ENCODE assay signal across 8 cellular contexts in the genomic region with DNA sequence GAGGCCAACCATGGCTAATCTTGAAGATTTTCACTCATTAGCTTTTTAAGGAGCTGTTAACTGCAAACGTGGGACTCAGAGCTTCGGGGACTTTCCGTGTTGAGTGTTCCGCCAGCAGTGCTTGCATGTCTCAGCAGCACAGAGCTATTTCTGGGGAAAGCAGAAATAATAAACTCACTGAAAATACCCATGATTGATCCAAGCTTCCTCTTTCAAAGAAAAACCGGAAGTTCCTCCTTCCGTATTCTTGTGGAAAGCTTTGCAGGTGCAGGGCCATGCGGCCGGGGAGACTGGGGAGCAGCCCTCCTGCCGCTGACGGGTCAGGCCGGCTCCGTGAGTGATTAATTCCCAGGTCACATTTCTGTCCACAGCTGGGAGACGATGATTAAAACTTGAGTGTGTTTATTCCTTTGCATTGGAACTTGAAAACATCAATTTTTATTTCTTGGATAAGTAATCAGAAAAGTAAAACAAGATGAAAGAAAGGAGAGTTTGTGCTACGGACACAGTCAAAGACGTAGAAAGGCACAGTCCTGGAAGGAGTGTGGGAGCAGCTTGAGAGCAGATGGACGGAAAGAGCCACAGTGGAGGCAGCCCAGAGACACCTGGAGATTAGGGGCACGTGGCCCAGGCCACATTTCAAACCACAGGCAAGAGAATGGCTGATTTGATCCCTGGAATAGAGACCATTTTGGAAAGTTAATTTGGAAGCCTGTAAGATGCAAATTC. TPM values are rescaled to one million over a fixed set of nuclear protein-coding genes. Genes with fewer than 3 reads are reported as not detected.
DNase-seq lines count a peak whose midpoint lies in the region; ATAC-seq lines count a peak whose summit lies in the region.

No MANE protein-coding gene starts in this region.

- peaks cover 0 to 23% (median 0%) of the 10 kb centered on the region in 11 experiments; a peak in 6 of 22 replicates for H4K20me1 ChIP-seq in BLaER1 treated with 17β-estradiol and CSF1 and Interleukin-3, amounts not matched to agents 10 nM and 100 nM

- H3K4me1 Mint-ChIP-seq in immature natural killer cell, result peaks cover 7 to 11% of the 10 kb centered on the region in 2 donors

- H3K27ac Mint-ChIP-seq in immature natural killer cell, result no peak overlapping the region

- H3K36me3 Mint-ChIP-seq in immature natural killer cell, result no peaks in the 10 kb centered on the region

- peak overlapping the region; percentile 27 to 68 (median 50); a peak in 17 of 22 replicates for H3K27ac ChIP-seq in BLaER1 treated with 17β-estradiol and CSF1 and Interleukin-3, amounts not matched to agents 10 nM and 100 nM

- H3K9ac ChIP-seq in BLaER1 treated with 17β-estradiol and CSF1 and Interleukin-3, amounts not matched to agents 10 nM and 100 nM, result peak overlapping the region in 10 of 11 experiments; percentile 10 to 59 (median 28); a peak in 13 of 22 replicates

- ATAC-seq in GM19438 (IDR thresholded peaks at IDR 0.05; ENCODE audit: low read depth, unreplicated experiment) (peak; percentile 74), HG03442 (IDR thresholded peaks at IDR 0.05; ENCODE audit: unreplicated experiment) (peak; percentile 82)

- peaks cover 42 to 63% (median 50%) of the 10 kb centered on the region in 10 experiments for H3K4me1 ChIP-seq in BLaER1 treated with 17β-estradiol and CSF1 and Interleukin-3, amounts not matched to agents 10 nM and 100 nM

- peak overlapping the region; percentile 79 to 94 (median 90) for H3K4me2 ChIP-seq in BLaER1 treated with 17β-estradiol and CSF1 and Interleukin-3, amounts not matched to agents 10 nM and 100 nM

- H3K27me3 ChIP-seq in BLaER1 treated with 17β-estradiol and CSF1 and Interleukin-3, amounts not matched to agents 10 nM and 100 nM, result peaks cover 0 to 55% (median 14%) of the 10 kb centered on the region in 11 experiments; a peak in 18 of 22 replicates

- H3K9me3 ChIP-seq in BLaER1 treated with 17β-estradiol and CSF1 and Interleukin-3, amounts not matched to agents 10 nM and 100 nM (replicated peaks in 1 of 11), result peaks cover 0 to 2% (median under 1%) of the 10 kb centered on the region in 11 experiments; a peak in 12 of 22 replicates

- H3K9me3 Mint-ChIP-seq in immature natural killer cell, result peaks cover 0 to 2% (median 0%) of the 10 kb centered on the region in 6 donors

- DNase-seq in dermis microvascular lymphatic vessel endothelial cell (ENCODE audit: low read depth in 2 of 2), result peak; percentile 28 to 76
- no peak for DNase-seq in NCI-H1105 treated with DMSO at 0.1 percent for 48 hours (lab: John Stamatoyannopoulos, UW)
- DNase-seq in NCI-H2107 treated with DMSO at 0.1 percent for 48 hours (lab: John Stamatoyannopoulos, UW; ENCODE audit: unreplicated experiment), result no peak
- DNase-seq in activated CD4-positive, alpha-beta T cell treated with anti-CD3 and anti-CD28 coated beads, Interleukin-2, amount 50 U/mL, for 1 hour, result no peak
- no peak for DNase-seq in immature natural killer cell

- H3K4me3 ChIP-seq in BLaER1 treated with 17β-estradiol and CSF1 and Interleukin-3, amounts not matched to agents 10 nM and 100 nM, result peak overlapping the region in 9 of 10 experiments; percentile 7 to 38 (median 23); a peak in 7 of 20 replicates

- H3K27me3 Mint-ChIP-seq in immature natural killer cell (ENCODE audit: low read depth in 3 of 3), result peaks cover 6 to 10% (median 7%) of the 10 kb centered on the region in 3 donors

- H3K36me3 ChIP-seq in BLaER1 treated with 17β-estradiol and CSF1 and Interleukin-3, amounts not matched to agents 10 nM and 100 nM, result no peaks in the 10 kb centered on the region

- no peak overlapping the region for H3K4me3 Mint-ChIP-seq in immature natural killer cell

RNA-seq across cellular contexts. Expression of a gene that starts 54.2 kb away (rescaled TPM):
- 19.9 and 27.7 TPM in 2 replicates for total RNA-seq in dermis microvascular lymphatic vessel endothelial cell
- polyA plus RNA-seq in immature natural killer cell, result 10 to 100 TPM in 1 of 3 donors, 1 to 10 TPM in 2; 6.6 to 20.3 (median 9.3) TPM

Comparison
In these comparisons a context has a peak if more than half of its experiments do, and no peak if none do; other contexts are left out.
1. DNase-seq: peak in dermis microvascular lymphatic vessel endothelial cell (2 of 2); none in NCI-H1105 treated with DMSO at 0.1 percent for 48 hours (single experiment), NCI-H2107 treated with DMSO at 0.1 percent for 48 hours (single experiment), activated CD4-positive, alpha-beta T cell treated with anti-CD3 and anti-CD28 coated beads, Interleukin-2, amount 50 U/mL, for 1 hour (single experiment) and immature natural killer cell (0 of 3).